ENCODE assay signal across 10 cellular contexts in genomic region chr2:17104454-17104853, GRCh38.
DNase-seq lines count a peak whose midpoint lies in the region; ATAC-seq and TF ChIP-seq lines count a peak whose summit lies in the region.
"Had no signal": no experiment of that assay in that cellular context is flagged by ENCODE, and none has a peak within 500 bp of the region (broad histone marks: within the 10 kb centered on the region; RNA-seq: fewer than 3 reads in every experiment).

No MANE protein-coding gene starts in this region.

- no peaks in the 10 kb centered on the region for H3K36me3 Mint-ChIP-seq in activated naive CD4-positive, alpha-beta T cell treated with anti-CD3 and anti-CD28 coated beads for 36 hours (ENCODE audit: low read depth)
- H3K36me3 Mint-ChIP-seq: naive thymus-derived CD4-positive, alpha-beta T cell had no signal

- H3K27ac ChIP-seq in heart left ventricle = no peak overlapping the region

- no peaks in the 10 kb centered on the region for H3K9me3 ChIP-seq in heart left ventricle

- DNase-seq in NCI-H526 (lab: John Stamatoyannopoulos, UW) (peak; percentile 60 to 66), non-pigmented ciliary epithelial cell (ENCODE audit: low read depth) (peak; percentile 75), heart left ventricle (no peak)
- DNase-seq in activated CD4-positive, CD25-positive, alpha-beta regulatory T cell treated with anti-CD3 and anti-CD28 coated beads, Interleukin-2, amount 50 U/mL, for 72 hours = no peak
- no peak for DNase-seq in activated naive CD4-positive, alpha-beta T cell treated with anti-CD3 and anti-CD28 coated beads for 36 hours
- no peak for DNase-seq in stimulated activated CD4-positive, alpha-beta T cell treated with anti-CD3 and anti-CD28 coated beads, Interleukin-1b, Interleukin-23, amount 100 ng/mL, for 48 hours
- DNase-seq: naive thymus-derived CD4-positive, alpha-beta T cell; SHP77 had no signal

- H3K27me3 Mint-ChIP-seq in activated naive CD4-positive, alpha-beta T cell treated with anti-CD3 and anti-CD28 coated beads for 36 hours (ENCODE audit: low read depth) = no peaks in the 10 kb centered on the region

- no peak for TF ChIP-seq CTCF in heart left ventricle (IDR thresholded peaks at IDR 0.05)

- H3K27ac Mint-ChIP-seq in activated naive CD4-positive, alpha-beta T cell treated with anti-CD3 and anti-CD28 coated beads for 36 hours = no peak overlapping the region
- H3K27ac Mint-ChIP-seq: naive thymus-derived CD4-positive, alpha-beta T cell had no signal

- no peaks in the 10 kb centered on the region for H3K27me3 ChIP-seq in heart left ventricle

- CTCF ChIA-PET in activated naive CD4-positive, alpha-beta T cell treated with anti-CD3 and anti-CD28 coated beads for 36 hours (lab: Charles Lee) = no interaction called here

- H3K4me3 ChIP-seq in heart left ventricle = no peak overlapping the region

- no peak for TF ChIP-seq POLR2A in heart left ventricle (IDR thresholded peaks at IDR 0.05)

- no peaks in the 10 kb centered on the region for H3K4me1 ChIP-seq in heart left ventricle

- no peaks in the 10 kb centered on the region for H3K9me3 Mint-ChIP-seq in activated naive CD4-positive, alpha-beta T cell treated with anti-CD3 and anti-CD28 coated beads for 36 hours

- no peak overlapping the region for H3K4me3 Mint-ChIP-seq in activated naive CD4-positive, alpha-beta T cell treated with anti-CD3 and anti-CD28 coated beads for 36 hours
- H3K4me3 Mint-ChIP-seq: naive thymus-derived CD4-positive, alpha-beta T cell had no signal

- no peaks in the 10 kb centered on the region for H3K36me3 ChIP-seq in heart left ventricle

- no peaks in the 10 kb centered on the region for H3K4me1 Mint-ChIP-seq in activated naive CD4-positive, alpha-beta T cell treated with anti-CD3 and anti-CD28 coated beads for 36 hours (ENCODE audit: low read depth)
- H3K4me1 Mint-ChIP-seq: naive thymus-derived CD4-positive, alpha-beta T cell had no signal

- intact Hi-C loops in heart left ventricle (cut with DNase I) = no loop called here
- intact Hi-C loops in activated naive CD4-positive, alpha-beta T cell treated with anti-CD3 and anti-CD28 coated beads for 36 hours (cut with micrococcal nuclease) = no loop called here

- peak; percentile 74 for ATAC-seq in GM18909 (IDR thresholded peaks at IDR 0.05; ENCODE audit: poor library complexity, unreplicated experiment)
- ATAC-seq in HG02759 (IDR thresholded peaks at IDR 0.05; ENCODE audit: unreplicated experiment) = peak; percentile 63
- ATAC-seq in heart left ventricle = no peak
- ATAC-seq: naive thymus-derived CD4-positive, alpha-beta T cell had no signal

Comparison
In these comparisons a context has a peak if more than half of its experiments do, and no peak if none do; other contexts are left out.
1. ATAC-seq: peak in GM18909 (single experiment) and HG02759 (single experiment); none in heart left ventricle (0 of 4).
2. DNase-seq: peak in NCI-H526 (2 of 2) and non-pigmented ciliary epithelial cell (single experiment); none in heart left ventricle (0 of 5), activated CD4-positive, CD25-positive, alpha-beta regulatory T cell treated with anti-CD3 and anti-CD28 coated beads, Interleukin-2, amount 50 U/mL, for 72 hours (single experiment), activated naive CD4-positive, alpha-beta T cell treated with anti-CD3 and anti-CD28 coated beads for 36 hours (single experiment) and stimulated activated CD4-positive, alpha-beta T cell treated with anti-CD3 and anti-CD28 coated beads, Interleukin-1b, Interleukin-23, amount 100 ng/mL, for 48 hours (single experiment).